In the genomic region with DNA sequence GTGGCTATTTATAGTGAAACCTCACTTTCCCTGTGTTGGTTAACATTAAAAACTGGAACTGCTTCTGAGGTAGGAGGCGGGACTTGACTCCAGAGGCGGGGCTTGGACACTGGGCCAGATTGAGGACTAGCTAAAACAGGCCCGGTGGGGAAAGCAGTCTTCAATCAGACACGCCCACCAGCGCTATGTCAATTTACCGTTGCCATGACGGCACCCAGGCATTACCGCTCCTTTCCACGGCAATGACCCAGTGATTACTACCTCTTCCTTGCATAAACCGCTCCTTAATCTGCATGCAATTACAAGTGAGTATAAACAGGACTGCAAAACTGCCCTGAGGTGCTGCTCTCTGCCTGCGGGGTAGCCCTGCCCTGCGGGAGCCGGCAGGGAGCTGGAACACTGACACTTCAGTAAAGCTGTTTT, we compare ENCODE assay signal across 1 cellular context.
TF ChIP-seq lines count a peak whose summit lies in the region.

No MANE protein-coding gene starts in this region.

TF ChIP-seq in HEK293, 187 proteins besides CTCF, POLR2A, EP300 and RAD21 (continued from another document):
- TF ChIP-seq, protein P1, sequence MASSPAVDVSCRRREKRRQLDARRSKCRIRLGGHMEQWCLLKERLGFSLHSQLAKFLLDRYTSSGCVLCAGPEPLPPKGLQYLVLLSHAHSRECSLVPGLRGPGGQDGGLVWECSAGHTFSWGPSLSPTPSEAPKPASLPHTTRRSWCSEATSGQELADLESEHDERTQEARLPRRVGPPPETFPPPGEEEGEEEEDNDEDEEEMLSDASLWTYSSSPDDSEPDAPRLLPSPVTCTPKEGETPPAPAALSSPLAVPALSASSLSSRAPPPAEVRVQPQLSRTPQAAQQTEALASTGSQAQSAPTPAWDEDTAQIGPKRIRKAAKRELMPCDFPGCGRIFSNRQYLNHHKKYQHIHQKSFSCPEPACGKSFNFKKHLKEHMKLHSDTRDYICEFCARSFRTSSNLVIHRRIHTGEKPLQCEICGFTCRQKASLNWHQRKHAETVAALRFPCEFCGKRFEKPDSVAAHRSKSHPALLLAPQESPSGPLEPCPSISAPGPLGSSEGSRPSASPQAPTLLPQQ (tag by site-specific recombination; IDR thresholded peaks at IDR 0.05) = no peak
- no peak for TF ChIP-seq ZNF521 (tag by site-specific recombination; IDR thresholded peaks at IDR 0.05)
- TF ChIP-seq TRIM28 (IDR thresholded peaks at IDR 0.05; ENCODE audit: borderline replicate concordance, low read length) = 0 out of 2 replicates have a peak, but pooled peaks have one; percentile 43
- peak; percentile 51; the same call in 1 of the 2 replicates for TF ChIP-seq IKZF3 (tag by site-specific recombination; IDR thresholded peaks at IDR 0.05)
- TF ChIP-seq ZNF155 (tag by site-specific recombination; IDR thresholded peaks at IDR 0.05) = no peak
- TF ChIP-seq SP7 (tag by site-specific recombination; IDR thresholded peaks at IDR 0.05) = peak; percentile 94
- peak; percentile 45 for TF ChIP-seq FEZF1 (tag by site-specific recombination; IDR thresholded peaks at IDR 0.05)
- TF ChIP-seq ZFP41 (tag by site-specific recombination; IDR thresholded peaks at IDR 0.05; ENCODE audit: borderline replicate concordance) = no peak
- peak; percentile 39; the same call in 1 of the 2 replicates for TF ChIP-seq WT1 (tag by site-specific recombination; IDR thresholded peaks at IDR 0.05)
- TF ChIP-seq ZNF350 (tag by site-specific recombination; IDR thresholded peaks at IDR 0.05) = no peak
- TF ChIP-seq ZNF248 (tag by site-specific recombination; IDR thresholded peaks at IDR 0.05) = no peak
- TF ChIP-seq, protein P2, sequence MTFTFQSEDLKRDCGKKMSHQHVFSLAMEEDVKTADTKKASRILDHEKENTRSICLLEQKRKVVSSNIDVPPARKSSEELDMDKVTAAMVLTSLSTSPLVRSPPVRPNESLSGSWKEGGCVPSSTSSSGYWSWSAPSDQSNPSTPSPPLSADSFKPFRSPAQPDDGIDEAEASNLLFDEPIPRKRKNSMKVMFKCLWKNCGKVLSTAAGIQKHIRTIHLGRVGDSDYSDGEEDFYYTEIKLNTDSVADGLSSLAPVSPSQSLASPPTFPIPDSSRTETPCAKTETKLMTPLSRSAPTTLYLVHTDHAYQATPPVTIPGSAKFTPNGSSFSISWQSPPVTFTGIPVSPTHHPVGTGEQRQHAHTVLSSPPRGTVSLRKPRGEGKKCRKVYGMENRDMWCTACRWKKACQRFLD (tag by site-specific recombination; IDR thresholded peaks at IDR 0.05) = no peak
- TF ChIP-seq ZNF280D (tag by site-specific recombination; IDR thresholded peaks at IDR 0.05) = no peak
- TF ChIP-seq, protein P3, sequence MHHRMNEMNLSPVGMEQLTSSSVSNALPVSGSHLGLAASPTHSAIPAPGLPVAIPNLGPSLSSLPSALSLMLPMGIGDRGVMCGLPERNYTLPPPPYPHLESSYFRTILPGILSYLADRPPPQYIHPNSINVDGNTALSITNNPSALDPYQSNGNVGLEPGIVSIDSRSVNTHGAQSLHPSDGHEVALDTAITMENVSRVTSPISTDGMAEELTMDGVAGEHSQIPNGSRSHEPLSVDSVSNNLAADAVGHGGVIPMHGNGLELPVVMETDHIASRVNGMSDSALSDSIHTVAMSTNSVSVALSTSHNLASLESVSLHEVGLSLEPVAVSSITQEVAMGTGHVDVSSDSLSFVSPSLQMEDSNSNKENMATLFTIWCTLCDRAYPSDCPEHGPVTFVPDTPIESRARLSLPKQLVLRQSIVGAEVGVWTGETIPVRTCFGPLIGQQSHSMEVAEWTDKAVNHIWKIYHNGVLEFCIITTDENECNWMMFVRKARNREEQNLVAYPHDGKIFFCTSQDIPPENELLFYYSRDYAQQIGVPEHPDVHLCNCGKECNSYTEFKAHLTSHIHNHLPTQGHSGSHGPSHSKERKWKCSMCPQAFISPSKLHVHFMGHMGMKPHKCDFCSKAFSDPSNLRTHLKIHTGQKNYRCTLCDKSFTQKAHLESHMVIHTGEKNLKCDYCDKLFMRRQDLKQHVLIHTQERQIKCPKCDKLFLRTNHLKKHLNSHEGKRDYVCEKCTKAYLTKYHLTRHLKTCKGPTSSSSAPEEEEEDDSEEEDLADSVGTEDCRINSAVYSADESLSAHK (tag by site-specific recombination; IDR thresholded peaks at IDR 0.05) = 0 out of 2 replicates have a peak, but pooled peaks have one; percentile 32
- peak; percentile 50 for TF ChIP-seq GLIS1 (tag by site-specific recombination; IDR thresholded peaks at IDR 0.05)
- no peak for TF ChIP-seq ZNF24 (tag by site-specific recombination; IDR thresholded peaks at IDR 0.05)
- TF ChIP-seq ZBTB8A (tag by site-specific recombination; IDR thresholded peaks at IDR 0.05) = peak; percentile 17; the same call in 1 of the 2 replicates
- TF ChIP-seq ZNF121 (tag by site-specific recombination; IDR thresholded peaks at IDR 0.05) = peak; percentile 76; the same call in 1 of the 2 replicates
- TF ChIP-seq ZNF791 (tag by site-specific recombination; IDR thresholded peaks at IDR 0.05) = no peak
- TF ChIP-seq, protein P4, sequence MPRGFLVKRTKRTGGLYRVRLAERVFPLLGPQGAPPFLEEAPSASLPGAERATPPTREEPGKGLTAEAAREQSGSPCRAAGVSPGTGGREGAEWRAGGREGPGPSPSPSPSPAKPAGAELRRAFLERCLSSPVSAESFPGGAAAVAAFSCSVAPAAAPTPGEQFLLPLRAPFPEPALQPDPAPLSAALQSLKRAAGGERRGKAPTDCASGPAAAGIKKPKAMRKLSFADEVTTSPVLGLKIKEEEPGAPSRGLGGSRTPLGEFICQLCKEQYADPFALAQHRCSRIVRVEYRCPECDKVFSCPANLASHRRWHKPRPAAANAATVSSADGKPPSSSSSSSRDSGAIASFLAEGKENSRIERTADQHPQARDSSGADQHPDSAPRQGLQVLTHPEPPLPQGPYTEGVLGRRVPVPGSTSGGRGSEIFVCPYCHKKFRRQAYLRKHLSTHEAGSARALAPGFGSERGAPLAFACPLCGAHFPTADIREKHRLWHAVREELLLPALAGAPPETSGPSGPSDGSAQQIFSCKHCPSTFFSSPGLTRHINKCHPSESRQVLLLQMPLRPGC (tag by site-specific recombination; IDR thresholded peaks at IDR 0.05) = peak; percentile 15; the same call in 1 of the 2 replicates
- no peak for TF ChIP-seq ZNF169 (tag by site-specific recombination; IDR thresholded peaks at IDR 0.05)
- peak; percentile 91 for TF ChIP-seq KLF9 (tag by site-specific recombination; IDR thresholded peaks at IDR 0.05; ENCODE audit: low read depth)
- peak; percentile 98 for TF ChIP-seq ZNF610 (tag by site-specific recombination; IDR thresholded peaks at IDR 0.05; ENCODE audit: borderline replicate concordance)
- TF ChIP-seq, protein P5, sequence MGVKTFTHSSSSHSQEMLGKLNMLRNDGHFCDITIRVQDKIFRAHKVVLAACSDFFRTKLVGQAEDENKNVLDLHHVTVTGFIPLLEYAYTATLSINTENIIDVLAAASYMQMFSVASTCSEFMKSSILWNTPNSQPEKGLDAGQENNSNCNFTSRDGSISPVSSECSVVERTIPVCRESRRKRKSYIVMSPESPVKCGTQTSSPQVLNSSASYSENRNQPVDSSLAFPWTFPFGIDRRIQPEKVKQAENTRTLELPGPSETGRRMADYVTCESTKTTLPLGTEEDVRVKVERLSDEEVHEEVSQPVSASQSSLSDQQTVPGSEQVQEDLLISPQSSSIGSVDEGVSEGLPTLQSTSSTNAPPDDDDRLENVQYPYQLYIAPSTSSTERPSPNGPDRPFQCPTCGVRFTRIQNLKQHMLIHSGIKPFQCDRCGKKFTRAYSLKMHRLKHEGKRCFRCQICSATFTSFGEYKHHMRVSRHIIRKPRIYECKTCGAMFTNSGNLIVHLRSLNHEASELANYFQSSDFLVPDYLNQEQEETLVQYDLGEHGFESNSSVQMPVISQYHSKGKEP (tag by site-specific recombination; IDR thresholded peaks at IDR 0.05) = peak; percentile 96
- peak; percentile 41 for TF ChIP-seq PRDM6 (tag by site-specific recombination; IDR thresholded peaks at IDR 0.05)
- peak; percentile 97 for TF ChIP-seq OSR2 (tag by site-specific recombination; IDR thresholded peaks at IDR 0.05)
- TF ChIP-seq ZNF184 (tag by site-specific recombination; IDR thresholded peaks at IDR 0.05) = 0 out of 2 replicates have a peak, but pooled peaks have one; percentile 31
- TF ChIP-seq KLF17 (tag by site-specific recombination; IDR thresholded peaks at IDR 0.05) = peak; percentile 46; the same call in 1 of the 2 replicates
- TF ChIP-seq ZNF600 (tag by site-specific recombination; IDR thresholded peaks at IDR 0.05) = peak; percentile 70
- no peak for TF ChIP-seq ZNF548 (tag by site-specific recombination; IDR thresholded peaks at IDR 0.05)
- peak; percentile 71; the same call in 1 of the 2 replicates for TF ChIP-seq ZIC2 (tag by site-specific recombination; IDR thresholded peaks at IDR 0.05)
- peak; percentile 21; the same call in 1 of the 2 replicates for TF ChIP-seq PRDM1 (tag by site-specific recombination; IDR thresholded peaks at IDR 0.05)
